In the genomic region with DNA sequence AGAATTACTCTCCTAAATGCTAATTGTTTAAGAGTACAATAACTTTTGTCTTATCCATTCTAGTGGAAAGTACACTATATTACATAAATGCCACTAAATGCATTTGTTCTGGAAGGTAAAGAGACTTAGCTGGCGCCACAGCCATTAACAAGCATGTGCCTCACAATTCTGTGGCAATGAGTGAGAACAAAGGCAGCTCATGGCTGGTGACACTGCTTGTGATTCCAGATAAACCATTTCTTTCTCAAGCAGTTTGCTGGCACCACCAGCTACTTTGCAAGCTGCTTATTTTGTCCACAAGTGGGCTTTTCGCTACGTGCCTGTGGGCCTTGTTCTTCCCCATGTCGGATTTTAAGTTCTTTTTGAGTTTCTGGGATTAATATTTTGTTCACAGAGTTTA, we compare ENCODE assay signal across 1 cellular context.
TF ChIP-seq lines count a peak whose summit lies in the region.

No MANE protein-coding gene starts in this region.

TF ChIP-seq in GM23338, 12 proteins besides CTCF, POLR2A, EP300 and RAD21:
- TF ChIP-seq, protein P1, sequence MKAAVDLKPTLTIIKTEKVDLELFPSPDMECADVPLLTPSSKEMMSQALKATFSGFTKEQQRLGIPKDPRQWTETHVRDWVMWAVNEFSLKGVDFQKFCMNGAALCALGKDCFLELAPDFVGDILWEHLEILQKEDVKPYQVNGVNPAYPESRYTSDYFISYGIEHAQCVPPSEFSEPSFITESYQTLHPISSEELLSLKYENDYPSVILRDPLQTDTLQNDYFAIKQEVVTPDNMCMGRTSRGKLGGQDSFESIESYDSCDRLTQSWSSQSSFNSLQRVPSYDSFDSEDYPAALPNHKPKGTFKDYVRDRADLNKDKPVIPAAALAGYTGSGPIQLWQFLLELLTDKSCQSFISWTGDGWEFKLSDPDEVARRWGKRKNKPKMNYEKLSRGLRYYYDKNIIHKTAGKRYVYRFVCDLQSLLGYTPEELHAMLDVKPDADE (IDR thresholded peaks at IDR 0.05) = no peak
- TF ChIP-seq STAT1 (IDR thresholded peaks at IDR 0.05; ENCODE audit: unreplicated experiment) = no peak
- no peak for TF ChIP-seq NANOG (IDR thresholded peaks at IDR 0.05; ENCODE audit: borderline replicate concordance)
- TF ChIP-seq ZNF331 (CRISPR knock-in tag; IDR thresholded peaks at IDR 0.05; ENCODE audit: low read depth) = no peak
- no peak for TF ChIP-seq POLR2AphosphoS5 (IDR thresholded peaks at IDR 0.05; ENCODE audit: low read depth)
- TF ChIP-seq EZH2 (IDR thresholded peaks at IDR 0.05; ENCODE audit: low read depth, unreplicated experiment) = no peak
- TF ChIP-seq, protein P2, sequence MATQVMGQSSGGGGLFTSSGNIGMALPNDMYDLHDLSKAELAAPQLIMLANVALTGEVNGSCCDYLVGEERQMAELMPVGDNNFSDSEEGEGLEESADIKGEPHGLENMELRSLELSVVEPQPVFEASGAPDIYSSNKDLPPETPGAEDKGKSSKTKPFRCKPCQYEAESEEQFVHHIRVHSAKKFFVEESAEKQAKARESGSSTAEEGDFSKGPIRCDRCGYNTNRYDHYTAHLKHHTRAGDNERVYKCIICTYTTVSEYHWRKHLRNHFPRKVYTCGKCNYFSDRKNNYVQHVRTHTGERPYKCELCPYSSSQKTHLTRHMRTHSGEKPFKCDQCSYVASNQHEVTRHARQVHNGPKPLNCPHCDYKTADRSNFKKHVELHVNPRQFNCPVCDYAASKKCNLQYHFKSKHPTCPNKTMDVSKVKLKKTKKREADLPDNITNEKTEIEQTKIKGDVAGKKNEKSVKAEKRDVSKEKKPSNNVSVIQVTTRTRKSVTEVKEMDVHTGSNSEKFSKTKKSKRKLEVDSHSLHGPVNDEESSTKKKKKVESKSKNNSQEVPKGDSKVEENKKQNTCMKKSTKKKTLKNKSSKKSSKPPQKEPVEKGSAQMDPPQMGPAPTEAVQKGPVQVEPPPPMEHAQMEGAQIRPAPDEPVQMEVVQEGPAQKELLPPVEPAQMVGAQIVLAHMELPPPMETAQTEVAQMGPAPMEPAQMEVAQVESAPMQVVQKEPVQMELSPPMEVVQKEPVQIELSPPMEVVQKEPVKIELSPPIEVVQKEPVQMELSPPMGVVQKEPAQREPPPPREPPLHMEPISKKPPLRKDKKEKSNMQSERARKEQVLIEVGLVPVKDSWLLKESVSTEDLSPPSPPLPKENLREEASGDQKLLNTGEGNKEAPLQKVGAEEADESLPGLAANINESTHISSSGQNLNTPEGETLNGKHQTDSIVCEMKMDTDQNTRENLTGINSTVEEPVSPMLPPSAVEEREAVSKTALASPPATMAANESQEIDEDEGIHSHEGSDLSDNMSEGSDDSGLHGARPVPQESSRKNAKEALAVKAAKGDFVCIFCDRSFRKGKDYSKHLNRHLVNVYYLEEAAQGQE (IDR thresholded peaks at IDR 0.05; ENCODE audit: unreplicated experiment) = no peak
- TF ChIP-seq EZH2phosphoT487 (IDR thresholded peaks at IDR 0.05; ENCODE audit: unreplicated experiment) = no peak
- TF ChIP-seq, protein P3, sequence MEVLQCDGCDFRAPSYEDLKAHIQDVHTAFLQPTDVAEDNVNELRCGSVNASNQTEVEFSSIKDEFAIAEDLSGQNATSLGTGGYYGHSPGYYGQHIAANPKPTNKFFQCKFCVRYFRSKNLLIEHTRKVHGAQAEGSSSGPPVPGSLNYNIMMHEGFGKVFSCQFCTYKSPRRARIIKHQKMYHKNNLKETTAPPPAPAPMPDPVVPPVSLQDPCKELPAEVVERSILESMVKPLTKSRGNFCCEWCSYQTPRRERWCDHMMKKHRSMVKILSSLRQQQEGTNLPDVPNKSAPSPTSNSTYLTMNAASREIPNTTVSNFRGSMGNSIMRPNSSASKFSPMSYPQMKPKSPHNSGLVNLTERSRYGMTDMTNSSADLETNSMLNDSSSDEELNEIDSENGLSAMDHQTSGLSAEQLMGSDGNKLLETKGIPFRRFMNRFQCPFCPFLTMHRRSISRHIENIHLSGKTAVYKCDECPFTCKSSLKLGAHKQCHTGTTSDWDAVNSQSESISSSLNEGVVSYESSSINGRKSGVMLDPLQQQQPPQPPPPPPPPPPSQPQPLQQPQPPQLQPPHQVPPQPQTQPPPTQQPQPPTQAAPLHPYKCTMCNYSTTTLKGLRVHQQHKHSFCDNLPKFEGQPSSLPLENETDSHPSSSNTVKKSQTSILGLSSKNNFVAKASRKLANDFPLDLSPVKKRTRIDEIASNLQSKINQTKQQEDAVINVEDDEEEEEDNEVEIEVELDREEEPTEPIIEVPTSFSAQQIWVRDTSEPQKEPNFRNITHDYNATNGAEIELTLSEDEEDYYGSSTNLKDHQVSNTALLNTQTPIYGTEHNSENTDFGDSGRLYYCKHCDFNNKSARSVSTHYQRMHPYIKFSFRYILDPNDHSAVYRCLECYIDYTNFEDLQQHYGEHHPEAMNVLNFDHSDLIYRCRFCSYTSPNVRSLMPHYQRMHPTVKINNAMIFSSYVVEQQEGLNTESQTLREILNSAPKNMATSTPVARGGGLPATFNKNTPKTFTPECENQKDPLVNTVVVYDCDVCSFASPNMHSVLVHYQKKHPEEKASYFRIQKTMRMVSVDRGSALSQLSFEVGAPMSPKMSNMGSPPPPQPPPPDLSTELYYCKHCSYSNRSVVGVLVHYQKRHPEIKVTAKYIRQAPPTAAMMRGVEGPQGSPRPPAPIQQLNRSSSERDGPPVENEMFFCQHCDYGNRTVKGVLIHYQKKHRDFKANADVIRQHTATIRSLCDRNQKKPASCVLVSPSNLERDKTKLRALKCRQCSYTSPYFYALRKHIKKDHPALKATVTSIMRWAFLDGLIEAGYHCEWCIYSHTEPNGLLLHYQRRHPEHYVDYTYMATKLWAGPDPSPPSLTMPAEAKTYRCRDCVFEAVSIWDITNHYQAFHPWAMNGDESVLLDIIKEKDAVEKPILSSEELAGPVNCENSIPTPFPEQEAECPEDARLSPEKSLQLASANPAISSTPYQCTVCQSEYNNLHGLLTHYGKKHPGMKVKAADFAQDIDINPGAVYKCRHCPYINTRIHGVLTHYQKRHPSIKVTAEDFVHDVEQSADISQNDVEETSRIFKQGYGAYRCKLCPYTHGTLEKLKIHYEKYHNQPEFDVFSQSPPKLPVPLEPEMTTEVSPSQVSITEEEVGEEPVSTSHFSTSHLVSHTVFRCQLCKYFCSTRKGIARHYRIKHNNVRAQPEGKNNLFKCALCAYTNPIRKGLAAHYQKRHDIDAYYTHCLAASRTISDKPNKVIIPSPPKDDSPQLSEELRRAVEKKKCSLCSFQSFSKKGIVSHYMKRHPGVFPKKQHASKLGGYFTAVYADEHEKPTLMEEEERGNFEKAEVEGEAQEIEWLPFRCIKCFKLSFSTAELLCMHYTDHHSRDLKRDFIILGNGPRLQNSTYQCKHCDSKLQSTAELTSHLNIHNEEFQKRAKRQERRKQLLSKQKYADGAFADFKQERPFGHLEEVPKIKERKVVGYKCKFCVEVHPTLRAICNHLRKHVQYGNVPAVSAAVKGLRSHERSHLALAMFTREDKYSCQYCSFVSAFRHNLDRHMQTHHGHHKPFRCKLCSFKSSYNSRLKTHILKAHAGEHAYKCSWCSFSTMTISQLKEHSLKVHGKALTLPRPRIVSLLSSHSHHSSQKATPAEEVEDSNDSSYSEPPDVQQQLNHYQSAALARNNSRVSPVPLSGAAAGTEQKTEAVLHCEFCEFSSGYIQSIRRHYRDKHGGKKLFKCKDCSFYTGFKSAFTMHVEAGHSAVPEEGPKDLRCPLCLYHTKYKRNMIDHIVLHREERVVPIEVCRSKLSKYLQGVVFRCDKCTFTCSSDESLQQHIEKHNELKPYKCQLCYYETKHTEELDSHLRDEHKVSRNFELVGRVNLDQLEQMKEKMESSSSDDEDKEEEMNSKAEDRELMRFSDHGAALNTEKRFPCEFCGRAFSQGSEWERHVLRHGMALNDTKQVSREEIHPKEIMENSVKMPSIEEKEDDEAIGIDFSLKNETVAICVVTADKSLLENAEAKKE (CRISPR knock-in tag; IDR thresholded peaks at IDR 0.05) = no peak
- TF ChIP-seq CREB1 (CRISPR knock-in tag; IDR thresholded peaks at IDR 0.05; ENCODE audit: low read depth) = no peak
- no peak for TF ChIP-seq ZNF114 (CRISPR knock-in tag; IDR thresholded peaks at IDR 0.05)
- TF ChIP-seq JUNB (IDR thresholded peaks at IDR 0.05; ENCODE audit: unreplicated experiment) = no peak
TF ChIP-seq in GM23338: peak in this region for 0.
